ENCODE assay signal across 8 cellular contexts in the genomic region with DNA sequence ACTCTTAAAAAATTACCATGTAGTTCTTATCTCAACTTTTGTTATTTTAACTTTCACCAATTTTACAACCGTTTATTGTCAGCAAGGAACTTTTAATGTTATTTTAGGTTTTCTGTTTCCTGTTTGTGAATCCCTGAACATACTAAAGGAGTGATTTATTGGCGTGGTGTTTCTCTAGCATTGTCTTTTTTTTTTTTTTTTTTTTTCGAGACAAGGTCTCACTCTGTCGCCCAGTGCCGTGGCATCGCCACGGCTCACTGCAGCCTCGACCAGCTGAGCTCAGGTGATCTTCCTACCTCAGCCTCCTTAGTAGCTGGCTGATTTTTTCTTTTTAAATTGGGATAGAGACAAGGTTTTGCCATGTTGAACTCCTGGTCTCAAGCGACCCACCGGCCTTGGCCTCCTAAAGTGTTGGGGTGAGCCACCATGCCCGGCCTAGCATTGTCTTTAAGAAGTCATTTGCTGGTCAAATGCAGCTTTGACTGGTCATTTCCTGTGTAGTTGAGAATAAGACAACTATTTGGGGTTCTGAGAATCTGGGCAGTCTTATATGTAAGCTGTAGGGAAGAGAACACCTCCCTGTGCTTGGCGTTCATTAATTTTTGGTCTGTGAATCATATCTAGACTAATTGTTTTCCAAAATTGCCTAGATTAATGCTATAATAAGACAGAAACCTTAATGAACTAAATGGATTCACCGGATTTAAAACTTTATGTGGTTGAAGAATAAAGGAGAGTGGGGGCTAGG. TPM values are rescaled to one million over a fixed set of nuclear protein-coding genes. Genes with fewer than 3 reads are reported as not detected.
DNase-seq lines count a peak whose midpoint lies in the region; ATAC-seq and TF ChIP-seq lines count a peak whose summit lies in the region.

No MANE protein-coding gene starts in this region.

- H3K4me3 ChIP-seq in GM06990 (replicated peaks; ENCODE audit: low read depth, low read length) (peak overlapping the region; percentile 98), SK-N-MC (peak overlapping the region; percentile 97), fibroblast of villous mesenchyme (ENCODE audit: low read depth, low read length) (peak overlapping the region; percentile 89)

- peaks cover 2% of the 10 kb centered on the region for H3K9me3 Mint-ChIP-seq in stimulated activated memory B cell treated with anti-CD40 and anti-IgM and Interleukin-4, amounts not matched to agents 10 μg/mL and 1 μg/mL and 100 μg/mL, for 72 hours

- H3K27ac Mint-ChIP-seq in stimulated activated memory B cell treated with anti-CD40 and anti-IgM and Interleukin-4, amounts not matched to agents 10 μg/mL and 1 μg/mL and 100 μg/mL, for 72 hours: peak overlapping the region; percentile 95

- 0 out of 2 replicates have a peak, but pooled peaks cover 3% of the 10 kb centered on the region for H3K9me3 ChIP-seq in SK-N-MC (ENCODE audit: low read depth, low read length)

- CTCF ChIA-PET in HEK293T (lab: Yijun Ruan, JAX): no interaction called here

- ATAC-seq in stimulated activated memory B cell treated with anti-CD40 and anti-IgM and Interleukin-4, amounts not matched to agents 10 μg/mL and 1 μg/mL and 100 μg/mL, for 72 hours: peak; percentile 35

- no peaks in the 10 kb centered on the region for H3K36me3 ChIP-seq in GM06990 (ENCODE audit: control insufficient read depth, insufficient read depth, low read length)
- H3K36me3 ChIP-seq in SK-N-MC (ENCODE audit: insufficient read depth, low read length): peaks cover 39% of the 10 kb centered on the region

- DNase-seq in GM06990 (ENCODE audit: extremely low read depth, insufficient read length): peak; percentile 62
- no peak for DNase-seq in HEK293T (ENCODE audit: extremely low spot score)
- DNase-seq in SK-N-MC (ENCODE audit: low read depth, low spot score): no peak
- peak; percentile 50 for DNase-seq in fibroblast of villous mesenchyme (ENCODE audit: low read depth)
- no peak for DNase-seq in ecto neural progenitor cell (ENCODE audit: low spot score)
- DNase-seq in iPS-NIHi11 (ENCODE audit: low spot score): no peak
- no peak for DNase-seq in MV-4-11 (lab: John Stamatoyannopoulos, UW)

- H3K9ac ChIP-seq in SK-N-MC (ENCODE audit: insufficient read length): peak overlapping the region; percentile 31

- peak overlapping the region; percentile 93 for H3K4me3 Mint-ChIP-seq in stimulated activated memory B cell treated with anti-CD40 and anti-IgM and Interleukin-4, amounts not matched to agents 10 μg/mL and 1 μg/mL and 100 μg/mL, for 72 hours

- POLR2A ChIA-PET in HEK293T (lab: Yijun Ruan, JAX): interaction anchor here (1.1 kb wide), 1 partner anchor 8 kb away, joined by 4 read pairs; no protein-coding TSS in a partner anchor

- TF ChIP-seq CTCF in GM06990 (IDR thresholded peaks at IDR 0.05; ENCODE audit: insufficient read depth, low read length, poor library complexity, severe bottlenecking) (no peak), fibroblast of villous mesenchyme (IDR thresholded peaks at IDR 0.05; ENCODE audit: insufficient read depth, low read depth, low read length) (no peak)

- peaks cover 20% of the 10 kb centered on the region for H3K36me3 Mint-ChIP-seq in stimulated activated memory B cell treated with anti-CD40 and anti-IgM and Interleukin-4, amounts not matched to agents 10 μg/mL and 1 μg/mL and 100 μg/mL, for 72 hours

- H3K27me3 ChIP-seq in GM06990 (replicated peaks; ENCODE audit: control insufficient read depth, insufficient read depth, low read length): no peaks in the 10 kb centered on the region

- H3K27ac ChIP-seq in SK-N-MC: peak overlapping the region; percentile 44; the same call in 1 of the 2 replicates

- H3K4me1 Mint-ChIP-seq in stimulated activated memory B cell treated with anti-CD40 and anti-IgM and Interleukin-4, amounts not matched to agents 10 μg/mL and 1 μg/mL and 100 μg/mL, for 72 hours: peaks cover 50% of the 10 kb centered on the region

- no peaks in the 10 kb centered on the region for H3K27me3 Mint-ChIP-seq in stimulated activated memory B cell treated with anti-CD40 and anti-IgM and Interleukin-4, amounts not matched to agents 10 μg/mL and 1 μg/mL and 100 μg/mL, for 72 hours

TF ChIP-seq in HEK293T, 16 proteins besides CTCF, POLR2A, EP300 and RAD21:
- TF ChIP-seq, protein P1, sequence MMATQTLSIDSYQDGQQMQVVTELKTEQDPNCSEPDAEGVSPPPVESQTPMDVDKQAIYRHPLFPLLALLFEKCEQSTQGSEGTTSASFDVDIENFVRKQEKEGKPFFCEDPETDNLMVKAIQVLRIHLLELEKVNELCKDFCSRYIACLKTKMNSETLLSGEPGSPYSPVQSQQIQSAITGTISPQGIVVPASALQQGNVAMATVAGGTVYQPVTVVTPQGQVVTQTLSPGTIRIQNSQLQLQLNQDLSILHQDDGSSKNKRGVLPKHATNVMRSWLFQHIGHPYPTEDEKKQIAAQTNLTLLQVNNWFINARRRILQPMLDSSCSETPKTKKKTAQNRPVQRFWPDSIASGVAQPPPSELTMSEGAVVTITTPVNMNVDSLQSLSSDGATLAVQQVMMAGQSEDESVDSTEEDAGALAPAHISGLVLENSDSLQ (IDR thresholded peaks at IDR 0.05): peak; percentile 71
- TF ChIP-seq ZNF384 (IDR thresholded peaks at IDR 0.05) (peak; percentile 90), L3MBTL2 (conservative IDR thresholded peaks at IDR 0.05) (no peak)
TF ChIP-seq in HEK293T: peak in this region for 2.

RNA-seq across cellular contexts. Expression of a gene that starts 2.1 kb away (rescaled TPM):
- 129 and 148 TPM in 2 replicates for total RNA-seq in fibroblast of villous mesenchyme

RNA-seq across cellular contexts. Expression of a gene that starts 25.4 kb away (rescaled TPM):
- total RNA-seq in fibroblast of villous mesenchyme: 23.3 and 42.5 TPM in 2 replicates

Comparison
In these comparisons a context has a peak if more than half of its experiments do, and no peak if none do; other contexts are left out.
1. DNase-seq: peak in GM06990 (single experiment) and fibroblast of villous mesenchyme (single experiment); none in HEK293T (single experiment), SK-N-MC (single experiment), ecto neural progenitor cell (single experiment), iPS-NIHi11 (single experiment) and MV-4-11 (single experiment).
2. Peak in every context shown above with its lines, with median percentiles within 50 percentile points of each other: H3K4me3 ChIP-seq.